Comparison of ENCODE assay signal across 10 cellular contexts in the genomic region with DNA sequence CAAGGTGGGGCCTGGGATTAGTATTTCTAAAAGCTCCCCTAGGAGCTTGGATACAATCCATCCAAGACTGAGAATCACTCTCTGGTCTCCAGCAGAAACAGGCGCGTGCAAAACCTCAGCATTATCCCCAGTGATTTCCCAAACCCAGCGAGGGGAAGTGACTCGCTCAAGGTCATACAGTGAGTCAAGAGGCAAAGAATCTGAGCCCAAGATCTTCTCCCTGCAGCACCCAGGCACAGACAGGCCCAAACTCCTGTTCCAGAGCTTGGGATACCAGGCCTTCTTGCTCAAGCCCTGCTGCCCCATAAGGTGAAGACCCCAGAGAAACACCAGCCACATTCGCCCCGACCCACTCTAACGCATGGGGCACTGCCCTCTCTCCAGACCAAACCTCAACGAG. TPM values are rescaled to one million over a fixed set of nuclear protein-coding genes. Genes with fewer than 3 reads are reported as not detected.
DNase-seq lines count a peak whose midpoint lies in the region; ATAC-seq, FAIRE-seq and TF ChIP-seq lines count a peak whose summit lies in the region.
"Had no signal": no experiment of that assay in that cellular context is flagged by ENCODE, and none has a peak within 500 bp of the region (broad histone marks: within the 10 kb centered on the region; RNA-seq: fewer than 3 reads in every experiment).

No MANE protein-coding gene starts in this region.

- no peak overlapping the region for H4K91ac ChIP-seq in H1 (replicated peaks; ENCODE audit: insufficient read length, low read length)

- H3K4me3 ChIP-seq in GM23248 = peak overlapping the region; percentile 20; the same call in 1 of the 2 replicates
- H3K4me3 ChIP-seq in H1 (ENCODE audit: extremely low read depth in 1 of 4, insufficient read depth in 2 of 4, low read depth in 3 of 4, low read length in 4 of 4) = no peak overlapping the region
- H3K4me3 ChIP-seq in psoas muscle = no peak overlapping the region

- H2BK12ac ChIP-seq in H1 (ENCODE audit: low read depth, low read length) = 0 out of 2 replicates have a peak overlapping the region, but pooled peaks have one; percentile 50

- no peak for TF ChIP-seq RAD21 in H1 (IDR thresholded peaks at IDR 0.05 in 1 of 2, conservative IDR thresholded peaks at IDR 0.05 in 1 of 2; ENCODE audit: low read depth in 2 of 2, low read length in 2 of 2)

- H3K9me3 ChIP-seq in GM23248 (ENCODE audit: low read depth) (no peaks in the 10 kb centered on the region), H1 (ENCODE audit: insufficient read depth in 2 of 2, low read depth in 1 of 2, low read length in 1 of 2) (no peaks in the 10 kb centered on the region), psoas muscle (no peaks in the 10 kb centered on the region)

- in situ Hi-C loops in GM23248 (cut with MboI) = no loop called here

- H3K9ac ChIP-seq in GM23248 (peak overlapping the region; percentile 78), H1 (replicated peaks in 1 of 4; ENCODE audit: extremely low read depth in 1 of 4, low read depth in 3 of 4, low read length in 3 of 4) (no peak overlapping the region)

- H3F3A ChIP-seq in GM23248 (ENCODE audit: insufficient read depth) = peaks cover 26% of the 10 kb centered on the region

- ATAC-seq in psoas muscle (peak in 3 of 4 donors; percentile 29 to 53 (median 51)), HG03342 (IDR thresholded peaks at IDR 0.05; ENCODE audit: unreplicated experiment) (no peak)

- no peak overlapping the region for H3K4ac ChIP-seq in H1 (replicated peaks; ENCODE audit: insufficient read length, low read depth, low read length)

- H2BK20ac ChIP-seq in H1 (ENCODE audit: low read length) = no peak overlapping the region

- DNase-seq in GM23248 = peak; percentile 92
- DNase-seq in RCC 7860 (ENCODE audit: low spot score) = peak; percentile 60
- DNase-seq in H1 (ENCODE audit: low read depth in 1 of 2, low spot score in 2 of 2) = no peak
- DNase-seq in psoas muscle = no peak
- DNase-seq in activated naive CD4-positive, alpha-beta T cell treated with Interleukin-2 at 50 U/mL for 16 hours = no peak
- DNase-seq in GM10266 (ENCODE audit: extremely low spot score) = no peak
- no peak for DNase-seq in T-helper 9 cell
- DNase-seq: DMS79 treated with DMSO at 0.1 percent for 48 hours had no signal

- H3K79me2 ChIP-seq in GM23248 (ENCODE audit: insufficient read depth) = peaks cover 91% of the 10 kb centered on the region
- peaks cover 0 to 31% of the 10 kb centered on the region in 2 experiments; a peak in 1 of 4 replicates for H3K79me2 ChIP-seq in H1 (ENCODE audit: control insufficient read depth in 1 of 2, insufficient read depth in 2 of 2, low read length in 2 of 2)

- no peaks in the 10 kb centered on the region for H3K9me2 ChIP-seq in GM23248 (ENCODE audit: insufficient read depth)

- H4K8ac ChIP-seq in H1 (ENCODE audit: extremely low read depth, insufficient read depth, low read length) = no peak overlapping the region

- peaks cover 45% of the 10 kb centered on the region for H3K4me1 ChIP-seq in GM23248 (ENCODE audit: insufficient read depth)
- peaks cover 5 to 15% (median 12%) of the 10 kb centered on the region in 4 experiments for H3K4me1 ChIP-seq in H1 (replicated peaks in 1 of 4; ENCODE audit: control insufficient read depth in 3 of 4, insufficient read depth in 4 of 4, low read length in 3 of 4)
- H3K4me1 ChIP-seq in psoas muscle = peaks cover 39% of the 10 kb centered on the region

- H3K36me3 ChIP-seq in GM23248 (ENCODE audit: low read depth) (no peaks in the 10 kb centered on the region), H1 (ENCODE audit: control insufficient read depth in 2 of 4, insufficient read depth in 4 of 4, low read length in 3 of 4) (no peaks in the 10 kb centered on the region), psoas muscle (ENCODE audit: insufficient read depth in 1 of 2, low read depth in 1 of 2) (no peaks in the 10 kb centered on the region)

- H3K27ac ChIP-seq in GM23248 (peak overlapping the region; percentile 96), H1 (ENCODE audit: low read depth, low read length) (no peak overlapping the region), psoas muscle (no peak overlapping the region)
- H3K27ac ChIP-seq: HL-60 had no signal

- H3K4me2 ChIP-seq in GM23248 (ENCODE audit: unreplicated experiment) = peak overlapping the region; percentile 72
- H3K4me2 ChIP-seq in H1 (ENCODE audit: insufficient read depth in 1 of 2, low read depth in 2 of 2, low read length in 2 of 2) = no peak overlapping the region

- no peak for TF ChIP-seq EP300 in H1 (IDR thresholded peaks at IDR 0.05; ENCODE audit: borderline replicate concordance in 1 of 2, low read depth in 2 of 2, low read length in 2 of 2)

- 3 to 6% methylated on average over 8 of the region's 8 CpGs for WGBS in GM23248 (ENCODE audit: low coverage in 1 of 2, low lambda C conversion rate in 2 of 2, missing lambda C conversion rate in 2 of 2), 2 experiments
- 88% methylated on average over 8 of the region's 8 CpGs; no CpG with 5 or more reads in 1 of the 2 experiments for WGBS in H1 (ENCODE audit: extremely low coverage in 1 of 2, insufficient coverage in 1 of 2, insufficient read length in 1 of 2, insufficient replicate concordance in 2 of 2, low coverage in 1 of 2, low lambda C conversion rate in 2 of 2, missing lambda C conversion rate in 1 of 2), 2 experiments
- WGBS in psoas muscle, 3 donors = 72 to 83% (median 77%) methylated on average over 8 of the region's 8 CpGs

- H3K27me3 ChIP-seq in GM23248 (replicated peaks; ENCODE audit: insufficient read depth) = no peaks in the 10 kb centered on the region
- no peaks in the 10 kb centered on the region for H3K27me3 ChIP-seq in H1 (replicated peaks in 1 of 4; ENCODE audit: control insufficient read depth in 3 of 4, extremely low read depth in 1 of 4, insufficient read depth in 3 of 4, low read length in 3 of 4)
- no peaks in the 10 kb centered on the region for H3K27me3 ChIP-seq in psoas muscle (ENCODE audit: insufficient read depth in 3 of 3, low read length in 2 of 3)

- FAIRE-seq in RCC 7860 (lab: Jason Lieb, UNC) (peak; percentile 40), H1 (lab: Jason Lieb, UNC) (no peak)

- no peak overlapping the region for H4K5ac ChIP-seq in H1 (ENCODE audit: insufficient read length, low read depth, low read length)

- no peak for TF ChIP-seq POLR2A in H1 (IDR thresholded peaks at IDR 0.05; ENCODE audit: control extremely low read depth in 1 of 2, low read depth in 2 of 2, low read length in 2 of 2)

- no peak for TF ChIP-seq CTCF in H1 (IDR thresholded peaks at IDR 0.05; ENCODE audit: control extremely low read depth in 1 of 3, insufficient read depth in 1 of 3, low read depth in 1 of 3, low read length in 3 of 3)
- no peak for TF ChIP-seq CTCF in psoas muscle (IDR thresholded peaks at IDR 0.05)
- no peak for TF ChIP-seq CTCF in GM10266 (IDR thresholded peaks at IDR 0.05; ENCODE audit: control insufficient read depth, insufficient read depth, low read depth, missing control alignments)

- no peaks in the 10 kb centered on the region for H3K23me2 ChIP-seq in H1 (ENCODE audit: low read depth, low read length)

- intact Hi-C loops in psoas muscle (cut with DNase I) = no loop called here

- no peak overlapping the region for H3K56ac ChIP-seq in H1 (replicated peaks; ENCODE audit: insufficient read length, low read depth, low read length)

- no peak overlapping the region for H3K23ac ChIP-seq in H1 (ENCODE audit: insufficient read length)

- H3K79me1 ChIP-seq in H1 (ENCODE audit: low read depth, low read length) = peaks cover 8% of the 10 kb centered on the region

- no peak overlapping the region for H3K14ac ChIP-seq in H1 (ENCODE audit: insufficient read length)

- H4K20me1 ChIP-seq in GM23248 (ENCODE audit: insufficient read depth) = no peaks in the 10 kb centered on the region
- H4K20me1 ChIP-seq in H1 (replicated peaks in 1 of 2; ENCODE audit: control insufficient read depth in 1 of 2, insufficient read depth in 2 of 2, low read length in 2 of 2) = no peaks in the 10 kb centered on the region

- H2BK15ac ChIP-seq in H1 (ENCODE audit: low read length) = 0 out of 2 replicates have a peak overlapping the region, but pooled peaks have one; percentile 29

- H2AK5ac ChIP-seq in H1 (ENCODE audit: low read depth, low read length) = no peak overlapping the region

- no peak overlapping the region for H2BK120ac ChIP-seq in H1 (replicated peaks; ENCODE audit: low read depth, low read length)

- H2AFZ ChIP-seq in GM23248 (no peak overlapping the region), H1 (ENCODE audit: low read length) (no peak overlapping the region)

- H3K18ac ChIP-seq in H1 (ENCODE audit: extremely low read depth, low read length) = no peak overlapping the region; the same call in 1 of the 2 replicates

- CTCF ChIA-PET in H1 (lab: Charles Lee; ENCODE audit: partially characterized antibody) = interaction anchor here (1.1 to 5.4 kb wide), 7 partner anchors 9 to 365 kb away, joined by 3 to 43 read pairs (median 3); no protein-coding TSS in a partner anchor

- POLR2A ChIA-PET in H1 (lab: Charles Lee; ENCODE audit: partially characterized antibody) = interaction anchor here (2.3 to 2.9 kb wide), 2 partner anchors 19 kb away, joined by 8 to 10 read pairs; no protein-coding TSS in a partner anchor

- no peak overlapping the region for H2BK5ac ChIP-seq in H1 (ENCODE audit: low read depth, low read length)

TF ChIP-seq in H1, 55 proteins besides CTCF, POLR2A, EP300 and RAD21:
- TF ChIP-seq ZNF274 (IDR thresholded peaks at IDR 0.05; ENCODE audit: borderline replicate concordance, extremely low read depth, low read length) (no peak), CTBP2 (IDR thresholded peaks at IDR 0.05; ENCODE audit: borderline replicate concordance, insufficient read depth, insufficient read length, low read length) (no peak), EZH2 (IDR thresholded peaks at IDR 0.05; ENCODE audit: low read depth, low read length, severe bottlenecking) (no peak)
- TF ChIP-seq, protein P1, sequence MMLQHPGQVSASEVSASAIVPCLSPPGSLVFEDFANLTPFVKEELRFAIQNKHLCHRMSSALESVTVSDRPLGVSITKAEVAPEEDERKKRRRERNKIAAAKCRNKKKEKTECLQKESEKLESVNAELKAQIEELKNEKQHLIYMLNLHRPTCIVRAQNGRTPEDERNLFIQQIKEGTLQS (IDR thresholded peaks at IDR 0.05; ENCODE audit: insufficient read depth, low read depth, low read length) = no peak

RNA-seq across cellular contexts. Expression of a gene that starts 33.2 kb away (rescaled TPM):
- total RNA-seq in GM23248 (2014; rRNA removed; shearing (Covaris generic)) = 9.9 and 11.1 TPM in 2 replicates
- 3.9 and 4.4 TPM in 2 replicates for polyA plus RNA-seq in GM23248 (2016; fragmentation: Nextera tagmentation; extraction: Ambion mirVana)
- 12.6 and 13.7 TPM in 2 replicates for total RNA-seq in H1 (2021; fragmentation: NEBNext Ultra II Directional; extraction: Animal tissue kit (Norgen Biotek cat#: 25700))
- 4.1 and 7.1 TPM in 2 replicates for polyA plus RNA-seq in H1 (2011; rRNA removed)
- 7.7 TPM for polyA plus RNA-seq in H1 (2011; cell fraction: cytosol; rRNA removed)
- polyA plus RNA-seq in H1 (2011; cell fraction: nucleus; rRNA removed) = 8.0 TPM
- 5.9 to 8.4 TPM (median 7.6 TPM) in 4 replicates for polyA plus RNA-seq in H1 (2012, experiment 1 of 2)
- polyA plus RNA-seq in H1 (2012, experiment 2 of 2) = 6.2 TPM
- 4.7 TPM for polyA plus RNA-seq in H1 (2013, experiment 1 of 2)
- 5.2 TPM for polyA plus RNA-seq in H1 (2013, experiment 2 of 2)
- 3.8 and 6.1 TPM in 2 replicates for polyA minus RNA-seq in H1 (2011; rRNA and poly(A)+ RNA removed)
- 9.8 TPM for polyA minus RNA-seq in H1 (2011; cell fraction: cytosol; rRNA and poly(A)+ RNA removed)
- 12.9 TPM for polyA minus RNA-seq in H1 (2011; cell fraction: nucleus; rRNA and poly(A)+ RNA removed)
- total RNA-seq in psoas muscle = 10 to 100 TPM in 2 of 4 donors, 1 to 10 TPM in 2; 4.8 to 26.2 (median 12.4) TPM
- polyA plus RNA-seq in psoas muscle = 10 to 100 TPM in 1 of 3 donors, 1 to 10 TPM in 2; 4.0 to 30.7 (median 5.1) TPM

Comparison
In these comparisons a context has a peak if more than half of its experiments do, and no peak if none do; other contexts are left out.
1. DNase-seq: peak in GM23248 (single experiment) and RCC 7860 (single experiment); none in H1 (0 of 2), psoas muscle (0 of 2), activated naive CD4-positive, alpha-beta T cell treated with Interleukin-2 at 50 U/mL for 16 hours (single experiment), GM10266 (single experiment) and T-helper 9 cell (single experiment).